Comparison of ENCODE assay signal across 1 cellular context in genomic region chr2:42106257-42106816, GRCh38.
A peak's percentile ranks its signal among the peaks of the same experiment; 100 is the strongest.
TF ChIP-seq lines count a peak whose summit lies in the region.

No MANE protein-coding gene starts in this region.

TF ChIP-seq in HepG2, 621 proteins besides CTCF, POLR2A, EP300 and RAD21 (continued from another document):
- no peak for TF ChIP-seq ZNF280D (CRISPR knock-in tag; IDR thresholded peaks at IDR 0.05)
- no peak for TF ChIP-seq ZNF839 (CRISPR knock-in tag; IDR thresholded peaks at IDR 0.05; ENCODE audit: borderline replicate concordance)
- TF ChIP-seq EEA1 (CRISPR knock-in tag; IDR thresholded peaks at IDR 0.05; ENCODE audit: borderline replicate concordance): peak; percentile 41; the same call in 1 of the 2 replicates
